ENCODE assay signal across 8 cellular contexts in the genomic region with DNA sequence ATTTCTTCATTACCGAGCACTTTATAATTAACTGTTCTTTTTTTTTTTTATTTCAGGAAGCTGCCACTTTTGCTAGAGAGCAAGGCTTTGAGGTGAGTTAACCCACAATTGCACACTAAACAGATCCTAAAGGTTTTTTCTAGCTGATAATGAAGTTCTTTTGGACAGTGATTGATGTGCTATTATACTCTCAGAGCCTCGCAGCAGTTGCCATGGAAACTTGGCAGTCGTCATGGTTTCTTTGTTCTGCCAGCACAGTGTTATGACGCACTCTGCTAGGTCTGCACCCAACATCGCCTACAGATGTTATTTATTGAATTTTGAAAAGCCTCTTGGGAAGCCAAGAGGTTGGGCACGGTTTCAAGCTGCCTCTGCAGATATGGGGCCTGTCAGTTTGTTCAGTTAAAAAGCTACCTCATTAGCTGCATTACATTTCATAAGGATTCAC.
DNase-seq lines count a peak whose midpoint lies in the region; ATAC-seq and TF ChIP-seq lines count a peak whose summit lies in the region.

No MANE protein-coding gene starts in this region.

- no peaks in the 10 kb centered on the region for H3K36me3 Mint-ChIP-seq in activated naive CD4-positive, alpha-beta T cell treated with anti-CD3 and anti-CD28 coated beads, Interleukin-2, amount 50 U/mL, for 72 hours
- H3K36me3 Mint-ChIP-seq in glutamatergic neuron (ENCODE audit: unreplicated experiment) = no peaks in the 10 kb centered on the region
- no peaks in the 10 kb centered on the region for H3K36me3 Mint-ChIP-seq in type B pancreatic cell

- no peak overlapping the region for H3K27ac ChIP-seq in SJCRH30
- H3K27ac ChIP-seq in psoas muscle = no peak overlapping the region

- no peak overlapping the region for H3K4me3 ChIP-seq in SJCRH30
- H3K4me3 ChIP-seq in psoas muscle = no peak overlapping the region

- TF ChIP-seq CTCF in glutamatergic neuron (IDR thresholded peaks at IDR 0.05; ENCODE audit: partially characterized antibody, unreplicated experiment) (no peak), psoas muscle (IDR thresholded peaks at IDR 0.05) (no peak), type B pancreatic cell (conservative IDR thresholded peaks at IDR 0.05) (no peak)

- intact Hi-C loops in psoas muscle (cut with DNase I) = no loop called here

- H3K4me3 Mint-ChIP-seq in glutamatergic neuron (ENCODE audit: unreplicated experiment) = peak overlapping the region; percentile 36
- H3K4me3 Mint-ChIP-seq in type B pancreatic cell = peak overlapping the region; percentile 30

- H3K36me3 ChIP-seq in SJCRH30 (no peaks in the 10 kb centered on the region), psoas muscle (ENCODE audit: insufficient read depth in 1 of 2, low read depth in 1 of 2) (no peaks in the 10 kb centered on the region)

- no peaks in the 10 kb centered on the region for H3K9me3 ChIP-seq in SJCRH30 (replicated peaks)
- no peaks in the 10 kb centered on the region for H3K9me3 ChIP-seq in psoas muscle

- peaks cover 2% of the 10 kb centered on the region for H3K27me3 Mint-ChIP-seq in glutamatergic neuron (ENCODE audit: unreplicated experiment)
- no peaks in the 10 kb centered on the region for H3K27me3 Mint-ChIP-seq in type B pancreatic cell

- 6 to 11% (median 8%) methylated on average over 6 of the region's 6 CpGs for WGBS in psoas muscle, 3 donors

- peak; percentile 64 to 69 for ATAC-seq in activated naive CD4-positive, alpha-beta T cell treated with anti-CD3 and anti-CD28 coated beads, Interleukin-2, amount 50 U/mL, for 72 hours
- peak; percentile 70 to 91 (median 88) for ATAC-seq in psoas muscle
- no peak for ATAC-seq in GM21390 (IDR thresholded peaks at IDR 0.05; ENCODE audit: unreplicated experiment)

- TF ChIP-seq EP300 in Ishikawa (IDR thresholded peaks at IDR 0.05; ENCODE audit: borderline replicate concordance) = peak; percentile 55; the same call in 1 of the 2 replicates

- peaks cover 0 to 3% of the 10 kb centered on the region in 2 donors for H3K9me3 Mint-ChIP-seq in activated naive CD4-positive, alpha-beta T cell treated with anti-CD3 and anti-CD28 coated beads, Interleukin-2, amount 50 U/mL, for 72 hours
- H3K9me3 Mint-ChIP-seq in glutamatergic neuron (ENCODE audit: unreplicated experiment) (peaks cover 2% of the 10 kb centered on the region), type B pancreatic cell (no peaks in the 10 kb centered on the region)

- H3K4me1 Mint-ChIP-seq in glutamatergic neuron (ENCODE audit: low read depth, unreplicated experiment) = peaks cover 52% of the 10 kb centered on the region
- H3K4me1 Mint-ChIP-seq in type B pancreatic cell (ENCODE audit: unreplicated experiment) = peaks cover 44% of the 10 kb centered on the region

- DNase-seq in D341Med (ENCODE audit: low spot score) = peak; percentile 63
- peak; percentile 45 to 56 for DNase-seq in SJCRH30
- DNase-seq in activated naive CD4-positive, alpha-beta T cell treated with anti-CD3 and anti-CD28 coated beads, Interleukin-2, amount 50 U/mL, for 72 hours (ENCODE audit: low spot score in 2 of 2) = peak in 1 of 2 donors; percentile 70
- DNase-seq in glutamatergic neuron = peak; percentile 78
- DNase-seq in psoas muscle = peak; percentile 62 to 87
- DNase-seq in type B pancreatic cell (ENCODE audit: extremely low spot score, unreplicated experiment) = no peak

- H3K27me3 ChIP-seq in SJCRH30 = no peaks in the 10 kb centered on the region
- no peaks in the 10 kb centered on the region for H3K27me3 ChIP-seq in psoas muscle (ENCODE audit: insufficient read depth in 3 of 3, low read length in 2 of 3)

- H3K4me1 ChIP-seq in SJCRH30 (peaks cover 11% of the 10 kb centered on the region), psoas muscle (peaks cover 68% of the 10 kb centered on the region)

- H3K27ac Mint-ChIP-seq in activated naive CD4-positive, alpha-beta T cell treated with anti-CD3 and anti-CD28 coated beads, Interleukin-2, amount 50 U/mL, for 72 hours = peak overlapping the region; percentile 53 to 92
- H3K27ac Mint-ChIP-seq in glutamatergic neuron (ENCODE audit: unreplicated experiment) = peak overlapping the region; percentile 91
- H3K27ac Mint-ChIP-seq in type B pancreatic cell = peak overlapping the region; percentile 79

- 0 out of 2 replicates have a peak, but pooled peaks have one; percentile 9 for TF ChIP-seq RAD21 in Ishikawa (IDR thresholded peaks at IDR 0.05; ENCODE audit: low read depth)

TF ChIP-seq in Ishikawa, 13 proteins besides CTCF, POLR2A, EP300 and RAD21:
- TF ChIP-seq CREB1 (IDR thresholded peaks at IDR 0.05; ENCODE audit: low read depth) (peak; percentile 54; the same call in 1 of the 2 replicates), FOXM1 (IDR thresholded peaks at IDR 0.05; ENCODE audit: borderline replicate concordance, low read depth) (peak; percentile 95), NFIC (IDR thresholded peaks at IDR 0.05) (peak; percentile 84), EGR1 (IDR thresholded peaks at IDR 0.05) (no peak)
